19 cellular contexts compared by ENCODE assay signal in genomic region chr20:36805396-36805795, GRCh38. TPM values are rescaled to one million over a fixed set of nuclear protein-coding genes. Genes with fewer than 3 reads are reported as not detected.
DNase-seq lines count a peak whose midpoint lies in the region; ATAC-seq and TF ChIP-seq lines count a peak whose summit lies in the region.
"Had no signal": no experiment of that assay in that cellular context is flagged by ENCODE, and none has a peak within 500 bp of the region (broad histone marks: within the 10 kb centered on the region; RNA-seq: fewer than 3 reads in every experiment).

No MANE protein-coding gene starts in this region.

- H3K36me3 ChIP-seq in SK-N-SH (replicated peaks in 1 of 2; ENCODE audit: control insufficient read depth in 1 of 2, insufficient read depth in 2 of 2, low read length in 1 of 2): peaks cover 59 to 64% of the 10 kb centered on the region in 2 experiments

- no peak for TF ChIP-seq EP300 in SK-N-SH (IDR thresholded peaks at IDR 0.05; ENCODE audit: borderline replicate concordance in 1 of 2, low read depth in 1 of 2, low read length in 1 of 2)

- CTCF ChIA-PET in SK-N-SH (lab: Yijun Ruan, JAX): no interaction called here

- H3K4me1 ChIP-seq in SK-N-SH (ENCODE audit: control insufficient read depth in 1 of 2, insufficient read depth in 2 of 2, low read depth in 1 of 2, low read length in 1 of 2): no peaks in the 10 kb centered on the region

- ATAC-seq in SK-N-SH treated with all-trans-retinoic acid at 6 μM for 48 hours (no peak), GM18909 (IDR thresholded peaks at IDR 0.05; ENCODE audit: poor library complexity, unreplicated experiment) (no peak)
- ATAC-seq: CD8-positive, alpha-beta T cell had no signal

- TF ChIP-seq CTCF in SK-N-SH (IDR thresholded peaks at IDR 0.05): no peak
- TF ChIP-seq CTCF in endothelial cell (IDR thresholded peaks at IDR 0.05; ENCODE audit: unreplicated experiment): no peak
- TF ChIP-seq CTCF in neural crest cell (conservative IDR thresholded peaks at IDR 0.05): no peak

- H3K4me3 ChIP-seq in SK-N-SH (ENCODE audit: low read depth in 2 of 2, low read length in 1 of 2): no peak overlapping the region
- H3K4me3 ChIP-seq: BLaER1, GM23248 had no signal

- no peak overlapping the region for H3K9ac ChIP-seq in SK-N-SH
- H3K9ac ChIP-seq: BLaER1, GM23248 had no signal

- H3K4me3 Mint-ChIP-seq in endothelial cell (ENCODE audit: unreplicated experiment) (peak overlapping the region; percentile 2), neural crest cell (no peak overlapping the region)
- H3K4me3 Mint-ChIP-seq: B cell; CD4-positive, CD25-positive, alpha-beta regulatory T cell; CD8-positive, alpha-beta T cell had no signal

- no peaks in the 10 kb centered on the region for H3K4me1 Mint-ChIP-seq in endothelial cell (ENCODE audit: unreplicated experiment)
- no peaks in the 10 kb centered on the region for H3K4me1 Mint-ChIP-seq in neural crest cell

- no peaks in the 10 kb centered on the region for H3K27me3 ChIP-seq in SK-N-SH (ENCODE audit: insufficient read depth)
- H3K27me3 ChIP-seq: BLaER1 had no signal

- no peak overlapping the region for H3K4me2 ChIP-seq in SK-N-SH
- H3K4me2 ChIP-seq: BLaER1 had no signal

- no peak for TF ChIP-seq RAD21 in SK-N-SH (IDR thresholded peaks at IDR 0.05; ENCODE audit: low read length)

- H4K20me1 ChIP-seq in SK-N-SH (ENCODE audit: insufficient read depth): 0 out of 2 replicates have a peak, but pooled peaks cover 4% of the 10 kb centered on the region

- H2AFZ ChIP-seq in SK-N-SH (ENCODE audit: low read depth): no peak overlapping the region
- H2AFZ ChIP-seq: GM23248 had no signal

- POLR2A ChIA-PET in SK-N-SH (lab: Yijun Ruan, JAX): no interaction called here

- DNase-seq in SK-N-SH: no peak
- no peak for DNase-seq in endothelial cell (ENCODE audit: low spot score)
- DNase-seq in neural crest cell (ENCODE audit: low read depth, low spot score): no peak
- DNase-seq in activated CD4-positive, alpha-beta T cell treated with anti-CD3 and anti-CD28 coated beads, Interleukin-2, amount 50 U/mL, for 1 hour: no peak
- DNase-seq in HPDE6-E6E7 (ENCODE audit: extremely low spot score): no peak
- DNase-seq: Caco-2; CD4-positive, CD25-positive, alpha-beta regulatory T cell; CD8-positive, alpha-beta T cell; DMS153; DND-41; GM23248; H7; HCEC 1CT had no signal

- WGBS in SK-N-SH (ENCODE audit: low lambda C conversion rate): 94% methylated on average over 1 of the region's 1 CpG

- peaks cover 21% of the 10 kb centered on the region for H3K79me2 ChIP-seq in SK-N-SH (ENCODE audit: insufficient read depth)

- H3K27me3 Mint-ChIP-seq in endothelial cell (ENCODE audit: unreplicated experiment): peaks cover 3% of the 10 kb centered on the region
- H3K27me3 Mint-ChIP-seq in neural crest cell (ENCODE audit: low read depth): no peaks in the 10 kb centered on the region
- H3K27me3 Mint-ChIP-seq: B cell; CD4-positive, CD25-positive, alpha-beta regulatory T cell had no signal

- no peaks in the 10 kb centered on the region for H3K9me2 ChIP-seq in SK-N-SH

- H3K36me3 Mint-ChIP-seq in endothelial cell (ENCODE audit: low read depth, unreplicated experiment): peaks cover 24% of the 10 kb centered on the region
- H3K36me3 Mint-ChIP-seq in neural crest cell (ENCODE audit: low read depth): peaks cover 26% of the 10 kb centered on the region
- H3K36me3 Mint-ChIP-seq: CD4-positive, CD25-positive, alpha-beta regulatory T cell had no signal

- H3K9me3 Mint-ChIP-seq in endothelial cell (ENCODE audit: unreplicated experiment) (no peaks in the 10 kb centered on the region), neural crest cell (no peaks in the 10 kb centered on the region)
- H3K9me3 Mint-ChIP-seq: CD4-positive, CD25-positive, alpha-beta regulatory T cell; CD8-positive, alpha-beta T cell had no signal

- no peaks in the 10 kb centered on the region for H3F3A ChIP-seq in SK-N-SH (replicated peaks; ENCODE audit: insufficient read depth)

- no peak overlapping the region for H3K27ac ChIP-seq in SK-N-SH (ENCODE audit: low read depth in 2 of 2, low read length in 1 of 2)
- H3K27ac ChIP-seq: 22Rv1, BLaER1, C4-2B, GM23248 had no signal

- H3K27ac Mint-ChIP-seq in endothelial cell (ENCODE audit: unreplicated experiment) (no peak overlapping the region), neural crest cell (ENCODE audit: unreplicated experiment) (peak overlapping the region; percentile 81)
- H3K27ac Mint-ChIP-seq: B cell; CD4-positive, CD25-positive, alpha-beta regulatory T cell; CD8-positive, alpha-beta T cell had no signal

- no peaks in the 10 kb centered on the region for H3K9me3 ChIP-seq in SK-N-SH
- H3K9me3 ChIP-seq: BLaER1, Caco-2 had no signal

TF ChIP-seq in SK-N-SH treated with all-trans-retinoic acid at 6 μM for 48 hours, 23 proteins besides CTCF, POLR2A, EP300 and RAD21:
- TF ChIP-seq CREB5 (CRISPR knock-in tag; IDR thresholded peaks at IDR 0.05; ENCODE audit: low read depth) (no peak), POU6F1 (CRISPR knock-in tag; IDR thresholded peaks at IDR 0.05; ENCODE audit: borderline replicate concordance, low read depth) (no peak), TOX (CRISPR knock-in tag; IDR thresholded peaks at IDR 0.05; ENCODE audit: borderline replicate concordance) (no peak), ZFP3 (CRISPR knock-in tag; IDR thresholded peaks at IDR 0.05) (peak; percentile 98)

TF ChIP-seq in SK-N-SH, 30 proteins besides CTCF, POLR2A, EP300 and RAD21:
- TF ChIP-seq GABPA (IDR thresholded peaks at IDR 0.05; ENCODE audit: low read depth): no peak
- no peak for TF ChIP-seq USF2 (IDR thresholded peaks at IDR 0.05; ENCODE audit: borderline replicate concordance, low read depth, low read length)
- TF ChIP-seq FOXM1 (IDR thresholded peaks at IDR 0.05; ENCODE audit: low read depth): no peak
- no peak for TF ChIP-seq USF1 (IDR thresholded peaks at IDR 0.05; ENCODE audit: borderline replicate concordance, low read depth)
- no peak for TF ChIP-seq FOSL2 (IDR thresholded peaks at IDR 0.05; ENCODE audit: borderline replicate concordance, low read depth)
- no peak for TF ChIP-seq ZBTB33 (IDR thresholded peaks at IDR 0.05; ENCODE audit: borderline replicate concordance, low read depth)
- no peak for TF ChIP-seq YY1 (IDR thresholded peaks at IDR 0.05; ENCODE audit: low read depth)
- no peak for TF ChIP-seq NRF1 (IDR thresholded peaks at IDR 0.05; ENCODE audit: low read depth, low read length)
- TF ChIP-seq EZH2phosphoT487 (IDR thresholded peaks at IDR 0.05; ENCODE audit: borderline replicate concordance, low read depth): no peak
- no peak for TF ChIP-seq MEF2A (IDR thresholded peaks at IDR 0.05; ENCODE audit: borderline replicate concordance, low read depth)
- TF ChIP-seq ELF1 (IDR thresholded peaks at IDR 0.05): no peak

RNA-seq across cellular contexts. Expression of gene DSN1, which starts 31.8 kb away (rescaled TPM):
- 7.3 and 8.3 TPM in 2 replicates for polyA plus RNA-seq in SK-N-SH (2012; rRNA removed)
- polyA plus RNA-seq in SK-N-SH (2012; cell fraction: cytosol; rRNA removed): 8.8 and 9.2 TPM in 2 replicates
- polyA plus RNA-seq in SK-N-SH (2012; cell fraction: nucleus; rRNA removed): 5.8 and 8.2 TPM in 2 replicates
- total RNA-seq in endothelial cell (ENCODE audit: unreplicated experiment): 12.8 TPM
- total RNA-seq in neural crest cell: 29.1 and 30.6 TPM in 2 replicates

RNA-seq across cellular contexts. Expression of gene NDRG3, which starts 59.5 kb away (rescaled TPM):
- 20.5 and 25.4 TPM in 2 replicates for polyA plus RNA-seq in SK-N-SH (2012; rRNA removed)
- 25.0 and 27.4 TPM in 2 replicates for polyA plus RNA-seq in SK-N-SH (2012; cell fraction: cytosol; rRNA removed)
- 16.5 and 25.6 TPM in 2 replicates for polyA plus RNA-seq in SK-N-SH (2012; cell fraction: nucleus; rRNA removed)
- total RNA-seq in endothelial cell (ENCODE audit: unreplicated experiment): 14.2 TPM
- 34.9 and 37.3 TPM in 2 replicates for total RNA-seq in neural crest cell
